In genomic region chr13:48630791-48631190, GRCh38 we compare ENCODE assay signal across 25 cellular contexts. TPM values are rescaled to one million over a fixed set of nuclear protein-coding genes. Genes with fewer than 3 reads are reported as not detected.
DNase-seq lines count a peak whose midpoint lies in the region; ATAC-seq, FAIRE-seq and TF ChIP-seq lines count a peak whose summit lies in the region.
"Had no signal": no experiment of that assay in that cellular context is flagged by ENCODE, and none has a peak within 500 bp of the region (broad histone marks: within the 10 kb centered on the region; RNA-seq: fewer than 3 reads in every experiment).

No MANE protein-coding gene starts in this region.

- no peak overlapping the region for H2AFZ ChIP-seq in MM.1S (ENCODE audit: low read length)
- H2AFZ ChIP-seq: GM23338 had no signal

- H3K27me3 ChIP-seq in heart right ventricle (no peaks in the 10 kb centered on the region), right atrium auricular region (no peaks in the 10 kb centered on the region), bronchial epithelial cell (ENCODE audit: control insufficient read depth, insufficient read depth, low read length) (no peaks in the 10 kb centered on the region), mucosa of rectum (ENCODE audit: control insufficient read depth in 2 of 2, insufficient read depth in 2 of 2, low read length in 2 of 2) (no peaks in the 10 kb centered on the region), uterus (no peaks in the 10 kb centered on the region), MM.1S (replicated peaks; ENCODE audit: insufficient read depth, low read length) (no peaks in the 10 kb centered on the region)

- peak overlapping the region in 8 of 10 donors; percentile 16 to 69 (median 34) for H3K27ac ChIP-seq in heart right ventricle
- peak overlapping the region in 1 of 2 donors; percentile 3 for H3K27ac ChIP-seq in right atrium auricular region
- peak overlapping the region; percentile 86 to 90 for H3K27ac ChIP-seq in mucosa of rectum (ENCODE audit: low read depth in 2 of 2, low read length in 2 of 2)
- peak overlapping the region; percentile 56 to 58 for H3K27ac ChIP-seq in uterus
- H3K27ac ChIP-seq in MM.1S (ENCODE audit: low read length): no peak overlapping the region

- peak in 1 of 2 donors; percentile 21 for DNase-seq in heart right ventricle
- DNase-seq in right atrium auricular region (ENCODE audit: low spot score): no peak
- DNase-seq in bronchial epithelial cell (ENCODE audit: low read depth): no peak
- no peak for DNase-seq in uterus
- DNase-seq in SK-N-DZ (ENCODE audit: low spot score): no peak
- DNase-seq in MM.1S: no peak
- no peak for DNase-seq in NCI-H1092 treated with DMSO at 0.1 percent for 48 hours (lab: John Stamatoyannopoulos, UW)
- DNase-seq: Caco-2; CD4-positive, alpha-beta T cell; DMS153; EL; MV-4-11; NCI-H1417; NCI-H1930; NCI-H345; NCI-H524 treated with DMSO at 0.1 percent for 48 hours; PC-3; RPMI8226; SIG-M5 had no signal

- H3K4me2 ChIP-seq in MM.1S (ENCODE audit: low read depth, low read length): no peak overlapping the region
- H3K4me2 ChIP-seq: GM23338 had no signal

- no peaks in the 10 kb centered on the region for H3K9me2 ChIP-seq in MM.1S (replicated peaks; ENCODE audit: insufficient read depth, low read length)

- 55 to 57% methylated on average over 4 of the region's 4 CpGs for WGBS in heart right ventricle, 2 donors

- peak; percentile 93 for FAIRE-seq in bronchial epithelial cell (lab: Jason Lieb, UNC)
- FAIRE-seq: GM12878, K562 had no signal

- H3K4me3 ChIP-seq in heart right ventricle: no peak overlapping the region
- H3K4me3 ChIP-seq in right atrium auricular region: no peak overlapping the region
- H3K4me3 ChIP-seq in bronchial epithelial cell (ENCODE audit: low read depth, low read length): no peak overlapping the region
- H3K4me3 ChIP-seq in mucosa of rectum (ENCODE audit: low read length in 2 of 2): no peak overlapping the region
- no peak overlapping the region for H3K4me3 ChIP-seq in uterus
- no peak overlapping the region for H3K4me3 ChIP-seq in MM.1S (ENCODE audit: low read length)
- H3K4me3 ChIP-seq: GM12878, GM23338, K562 had no signal

- TF ChIP-seq CTCF in heart right ventricle (IDR thresholded peaks at IDR 0.05) (no peak), right atrium auricular region (IDR thresholded peaks at IDR 0.05) (no peak), bronchial epithelial cell (IDR thresholded peaks at IDR 0.05; ENCODE audit: insufficient read depth, low read length, severe bottlenecking) (no peak), uterus (IDR thresholded peaks at IDR 0.05) (no peak), MM.1S (IDR thresholded peaks at IDR 0.05; ENCODE audit: low read length) (no peak)

- no peaks in the 10 kb centered on the region for H3K36me3 ChIP-seq in heart right ventricle
- H3K36me3 ChIP-seq in right atrium auricular region: no peaks in the 10 kb centered on the region
- no peaks in the 10 kb centered on the region for H3K36me3 ChIP-seq in bronchial epithelial cell (ENCODE audit: control insufficient read depth, insufficient read depth, low read length)
- H3K36me3 ChIP-seq in mucosa of rectum (ENCODE audit: control insufficient read depth in 2 of 2, insufficient read depth in 2 of 2, low read length in 2 of 2): no peaks in the 10 kb centered on the region
- H3K36me3 ChIP-seq in uterus: no peaks in the 10 kb centered on the region
- no peaks in the 10 kb centered on the region for H3K36me3 ChIP-seq in MM.1S (replicated peaks; ENCODE audit: insufficient read depth, low read length)

- no peak for TF ChIP-seq POLR2A in uterus (IDR thresholded peaks at IDR 0.05)

- H3F3A ChIP-seq in MM.1S (ENCODE audit: insufficient read depth, low read length): no peaks in the 10 kb centered on the region

- H3K9me3 ChIP-seq in heart right ventricle (peaks cover 0 to 20% (median 12%) of the 10 kb centered on the region in 11 donors), right atrium auricular region (peaks cover 0 to 14% of the 10 kb centered on the region in 2 donors), mucosa of rectum (ENCODE audit: control insufficient read depth in 2 of 2, low read length in 2 of 2) (no peaks in the 10 kb centered on the region), uterus (peaks cover 0 to 8% of the 10 kb centered on the region in 2 donors), MM.1S (replicated peaks; ENCODE audit: insufficient read depth, low read length) (no peaks in the 10 kb centered on the region)

- ATAC-seq in heart right ventricle: peak in 4 of 8 donors; percentile 34 to 50 (median 46)
- ATAC-seq: GM12878, GM23338, K562, PC-3 had no signal

- H3K79me2 ChIP-seq in MM.1S (ENCODE audit: low read length): no peaks in the 10 kb centered on the region

- H3K9ac ChIP-seq in mucosa of rectum (ENCODE audit: low read depth in 1 of 2, low read length in 2 of 2) (no peak overlapping the region), MM.1S (ENCODE audit: low read length) (no peak overlapping the region)

- H3K4me1 ChIP-seq in heart right ventricle (peaks cover 0 to 32% (median 18%) of the 10 kb centered on the region in 9 donors), right atrium auricular region (peaks cover 0 to 17% of the 10 kb centered on the region in 2 donors), mucosa of rectum (ENCODE audit: control insufficient read depth in 2 of 2, insufficient read depth in 2 of 2, low read length in 2 of 2) (peaks cover 11 to 33% of the 10 kb centered on the region in 2 donors), uterus (peaks cover 4 to 16% of the 10 kb centered on the region in 2 donors), MM.1S (ENCODE audit: low read length) (peaks cover 6% of the 10 kb centered on the region; the same call in 1 of the 2 replicates)

- H4K20me1 ChIP-seq in MM.1S (ENCODE audit: insufficient read depth, low read length): no peaks in the 10 kb centered on the region

- intact Hi-C loops in heart right ventricle (cut with DNase I): no loop called here
- intact Hi-C loops in uterus (cut with DNase I; ENCODE audit: low total_unique reads): no loop called here

RNA-seq across cellular contexts. Expression of gene CYSLTR2, which starts 22.9 kb away (rescaled TPM):
- total RNA-seq in heart right ventricle (10 to 100 TPM in 1 of 10 donors, 1 to 10 TPM in 9; 2.1 to 10.7 (median 6.2) TPM), right atrium auricular region (1 to 10 TPM; 4.1 to 6.3 TPM), bronchial epithelial cell (not detected in 2 replicates), uterus (1 to 10 TPM in 1 of 4 donors, under 1 TPM in 3; 0.15 to 1.6 (median 0.42) TPM)
- polyA plus RNA-seq in heart right ventricle: 1 to 10 TPM; 1.1 to 9.9 TPM
- polyA plus RNA-seq in SK-N-DZ (2014; cell fraction: cytosol; rRNA removed): not detected in 2 replicates
- polyA plus RNA-seq in SK-N-DZ (2014; cell fraction: nucleus; rRNA removed): 0.24 TPM in 1 of 2 replicates, not detected in the other
- total RNA-seq: A172, Caco-2, GM23338, K562, PC-3 had no signal
- polyA plus RNA-seq: BJ, GM23338, K562 had no signal
